8 cellular contexts compared by ENCODE assay signal in genomic region chr16:56606688-56607618, GRCh38. TPM values are rescaled to one million over a fixed set of nuclear protein-coding genes. Genes with fewer than 3 reads are reported as not detected.
DNase-seq lines count a peak whose midpoint lies in the region; ATAC-seq and TF ChIP-seq lines count a peak whose summit lies in the region.

No MANE protein-coding gene starts in this region.

- peaks cover 16% of the 10 kb centered on the region for H3K79me2 ChIP-seq in PC-3 (ENCODE audit: low read length)

- no peak overlapping the region for H3K4me3 ChIP-seq in CD8-positive, alpha-beta T cell (ENCODE audit: low read depth, low read length)
- H3K4me3 ChIP-seq in PC-3 (ENCODE audit: low read length) (peak overlapping the region; percentile 90; the same call in 1 of the 2 replicates), mesenchymal stem cell (ENCODE audit: insufficient read depth in 1 of 2, low read depth in 1 of 2, low read length in 2 of 2) (peak overlapping the region in 1 of 2 experiments; percentile 69), upper lobe of left lung (peak overlapping the region in 2 of 4 donors; percentile 55 to 80)

- H3K9ac ChIP-seq in PC-3 (ENCODE audit: low read length) (peak overlapping the region; percentile 37), mesenchymal stem cell (ENCODE audit: low read length) (peak overlapping the region; percentile 84)

- peak overlapping the region; percentile 100 for H4K8ac ChIP-seq in mesenchymal stem cell (ENCODE audit: low read length)

- H2BK15ac ChIP-seq in mesenchymal stem cell (ENCODE audit: low read depth, poor library complexity, severe bottlenecking): no peak overlapping the region

- ATAC-seq in CD8-positive, alpha-beta T cell: no peak
- ATAC-seq in PC-3 (peak; percentile 52), upper lobe of left lung (ENCODE audit: low FRiP score in 2 of 2) (peak; percentile 65 to 73), HG02642 (IDR thresholded peaks at IDR 0.05; ENCODE audit: poor library complexity, unreplicated experiment) (no peak), GM18868 (IDR thresholded peaks at IDR 0.05; ENCODE audit: unreplicated experiment) (no peak), HG03108 (IDR thresholded peaks at IDR 0.05; ENCODE audit: unreplicated experiment) (no peak)

- H3K14ac ChIP-seq in mesenchymal stem cell (ENCODE audit: low read length in 2 of 2): no peak overlapping the region

- H2AK5ac ChIP-seq in mesenchymal stem cell (ENCODE audit: low read length, severe bottlenecking): peak overlapping the region; percentile 5

- H2BK120ac ChIP-seq in mesenchymal stem cell (ENCODE audit: low read depth, low read length): peak overlapping the region; percentile 93

- H2BK5ac ChIP-seq in mesenchymal stem cell (ENCODE audit: low read depth, low read length, poor library complexity, severe bottlenecking): peak overlapping the region; percentile 98

- no peaks in the 10 kb centered on the region for H3K9me2 ChIP-seq in PC-3 (replicated peaks; ENCODE audit: low read length)

- H3K4me1 Mint-ChIP-seq in CD8-positive, alpha-beta T cell (ENCODE audit: low read depth): peaks cover 47% of the 10 kb centered on the region

- peak overlapping the region; percentile 81 for H3K4me3 Mint-ChIP-seq in CD8-positive, alpha-beta T cell

- peaks cover 37% of the 10 kb centered on the region for H3K4me1 ChIP-seq in CD8-positive, alpha-beta T cell (ENCODE audit: insufficient read depth, low read length)
- H3K4me1 ChIP-seq in PC-3 (ENCODE audit: insufficient read depth, low read length) (peaks cover 58% of the 10 kb centered on the region), mesenchymal stem cell (ENCODE audit: control insufficient read depth, insufficient read depth, low read depth, low read length) (peaks cover 34% of the 10 kb centered on the region), upper lobe of left lung (peaks cover 38 to 62% (median 48%) of the 10 kb centered on the region in 4 donors)

- WGBS in mesenchymal stem cell: 0% methylated on average over 18 of the region's 21 CpGs
- WGBS in upper lobe of left lung, 2 donors: 31 to 44% methylated on average over 10 to 21 of the region's 21 CpGs

- peak overlapping the region; percentile 97 to 99 for H2BK12ac ChIP-seq in mesenchymal stem cell (ENCODE audit: low read length in 2 of 2)

- peaks cover 4% of the 10 kb centered on the region for H3K79me1 ChIP-seq in mesenchymal stem cell (replicated peaks; ENCODE audit: low read length, poor library complexity, severe bottlenecking)

- TF ChIP-seq CTCF in CD8-positive, alpha-beta T cell (IDR thresholded peaks at IDR 0.05): no peak
- no peak for TF ChIP-seq CTCF in PC-3 (conservative IDR thresholded peaks at IDR 0.05; ENCODE audit: low read depth, low read length)
- TF ChIP-seq CTCF in upper lobe of left lung (IDR thresholded peaks at IDR 0.05): no peak

- H3K18ac ChIP-seq in mesenchymal stem cell (ENCODE audit: low read depth in 1 of 2, low read length in 2 of 2): peak overlapping the region; percentile 96 to 100

- peak in 2 of 4 donors; percentile 37 to 45 for TF ChIP-seq POLR2A in upper lobe of left lung (IDR thresholded peaks at IDR 0.05)

- H3K9me3 Mint-ChIP-seq in CD8-positive, alpha-beta T cell: no peaks in the 10 kb centered on the region

- H3K23ac ChIP-seq in mesenchymal stem cell (ENCODE audit: low read length in 2 of 2): peak overlapping the region in 1 of 2 experiments; percentile 2

- POLR2A ChIA-PET in CD8-positive, alpha-beta T cell (lab: Charles Lee): interaction anchor here (1.1 to 4.9 kb wide), 4 partner anchors 19 to 102 kb away, joined by 4 to 21 read pairs (median 6); partner anchors contain the start of gene MT1E
- POLR2A ChIA-PET in PC-3 (lab: Charles Lee; ENCODE audit: unreplicated experiment): interaction anchor here (1.0 kb wide), 1 partner anchor 73 kb away, joined by 3 read pairs; no protein-coding TSS in a partner anchor

- peak in 3 of 7 experiments; percentile 41 to 61 (median 49) for DNase-seq in CD8-positive, alpha-beta T cell
- DNase-seq in PC-3 (peak; percentile 95), dermis blood vessel endothelial cell (peak; percentile 99), mesenchymal stem cell (peak; percentile 100), upper lobe of left lung (peak in 1 of 2 donors; percentile 89)

- intact Hi-C loops in CD8-positive, alpha-beta T cell (cut with DNase I, micrococcal nuclease): loop anchor here in 1 of 2 experiments (5.0 to 10.0 kb wide), 3 partner anchors 35 to 578 kb away; partner anchors contain the start of genes PSME3IP1 and RSPRY1
- intact Hi-C loops in PC-3 (cut with micrococcal nuclease): loop anchor here (2.0 to 10.0 kb wide), 4 partner anchors 20 to 180 kb away; partner anchors contain the start of genes MT1B, MT1F and MT1X

- H3K4me2 ChIP-seq in PC-3 (ENCODE audit: low read length) (peak overlapping the region; percentile 93), mesenchymal stem cell (ENCODE audit: low read length, poor library complexity, severe bottlenecking) (peak overlapping the region; percentile 1)

- H4K91ac ChIP-seq in mesenchymal stem cell (ENCODE audit: low read length): peak overlapping the region; percentile 100

- H3K4ac ChIP-seq in mesenchymal stem cell (ENCODE audit: low read depth in 1 of 2, low read length in 2 of 2): peak overlapping the region; percentile 99 to 100

- no peaks in the 10 kb centered on the region for H3K9me3 ChIP-seq in CD8-positive, alpha-beta T cell (ENCODE audit: low read length)
- no peaks in the 10 kb centered on the region for H3K9me3 ChIP-seq in PC-3 (ENCODE audit: low read length)
- no peaks in the 10 kb centered on the region for H3K9me3 ChIP-seq in mesenchymal stem cell (ENCODE audit: control insufficient read depth, low read length)
- no peaks in the 10 kb centered on the region for H3K9me3 ChIP-seq in upper lobe of left lung

- H3K36me3 Mint-ChIP-seq in CD8-positive, alpha-beta T cell: peaks cover 2% of the 10 kb centered on the region

- CTCF ChIA-PET in CD8-positive, alpha-beta T cell (lab: Charles Lee): interaction anchor here (1.0 to 4.8 kb wide), 4 partner anchors 16 to 95 kb away, joined by 3 to 27 read pairs (median 14); no protein-coding TSS in a partner anchor
- CTCF ChIA-PET in PC-3 (lab: Charles Lee): interaction anchor here (1.1 to 1.2 kb wide), 2 partner anchors 95 to 182 kb away, joined by 4 to 7 read pairs; no protein-coding TSS in a partner anchor

- H2AFZ ChIP-seq in PC-3 (ENCODE audit: low read length): no peak overlapping the region
- H2AFZ ChIP-seq in mesenchymal stem cell (ENCODE audit: low read depth, low read length): peak overlapping the region; percentile 36

- no peaks in the 10 kb centered on the region for H3K27me3 Mint-ChIP-seq in CD8-positive, alpha-beta T cell (ENCODE audit: low read depth)

- peak overlapping the region; percentile 68 for H3K27ac ChIP-seq in CD8-positive, alpha-beta T cell (ENCODE audit: low read depth, low read length)
- H3K27ac ChIP-seq in PC-3 (ENCODE audit: low read length) (peak overlapping the region; percentile 82), mesenchymal stem cell (ENCODE audit: low read length, poor library complexity, severe bottlenecking) (peak overlapping the region; percentile 99), upper lobe of left lung (peak overlapping the region; percentile 91 to 98 (median 94))

- H3K36me3 ChIP-seq in CD8-positive, alpha-beta T cell (ENCODE audit: insufficient read depth, low read length): no peaks in the 10 kb centered on the region
- H3K36me3 ChIP-seq in PC-3 (ENCODE audit: low read depth, low read length): no peaks in the 10 kb centered on the region
- H3K36me3 ChIP-seq in mesenchymal stem cell (ENCODE audit: control insufficient read depth in 1 of 2, insufficient read depth in 2 of 2, low read depth in 1 of 2, low read length in 2 of 2): no peaks in the 10 kb centered on the region
- no peaks in the 10 kb centered on the region for H3K36me3 ChIP-seq in upper lobe of left lung

- H3K27ac Mint-ChIP-seq in CD8-positive, alpha-beta T cell: peak overlapping the region; percentile 94

- H4K20me1 ChIP-seq in PC-3 (ENCODE audit: low read length): no peaks in the 10 kb centered on the region

- BruUV-seq in PC-3 (replicated peaks; lab: Mats Ljungman, UMichigan): no TSS peak

- H3K27me3 ChIP-seq in CD8-positive, alpha-beta T cell (ENCODE audit: insufficient read depth, low read length): no peaks in the 10 kb centered on the region
- H3K27me3 ChIP-seq in PC-3 (ENCODE audit: low read length) (no peaks in the 10 kb centered on the region), mesenchymal stem cell (ENCODE audit: control insufficient read depth in 1 of 2, insufficient read depth in 1 of 2, low read length in 2 of 2) (no peaks in the 10 kb centered on the region), upper lobe of left lung (no peaks in the 10 kb centered on the region)

- peak; percentile 99 to 100 (median 100) for TF ChIP-seq EP300 in upper lobe of left lung (IDR thresholded peaks at IDR 0.05)

- H3F3A ChIP-seq in PC-3 (ENCODE audit: low read length, unreplicated experiment): peaks cover 14% of the 10 kb centered on the region

RNA-seq across cellular contexts. Expression of gene MT2A, which starts 1.4 kb away (rescaled TPM):
- total RNA-seq in CD8-positive, alpha-beta T cell: 10 to 100 TPM; 71.0 to 95.7 TPM
- total RNA-seq in PC-3 (2014; rRNA removed) (683 and 758 TPM in 2 replicates), dermis blood vessel endothelial cell (21.3 and 82.5 TPM in 2 replicates), upper lobe of left lung (100 to 1,000 TPM; 137 to 552 (median 338) TPM)
- 1,482 TPM for polyA plus RNA-seq in mesenchymal stem cell (2013, experiment 1 of 2)
- polyA plus RNA-seq in mesenchymal stem cell (2013, experiment 2 of 2): 1,482 TPM

RNA-seq across cellular contexts. Expression of gene MT3, which starts 17.6 kb away (rescaled TPM):
- total RNA-seq in CD8-positive, alpha-beta T cell: 1 to 10 TPM in 1 of 2 experiments, under 1 TPM in 1; 1.00 to 1.8 TPM
- total RNA-seq in PC-3 (2014; rRNA removed) (not detected in 2 replicates), dermis blood vessel endothelial cell (not detected in 2 replicates), upper lobe of left lung (1 to 10 TPM in 2 of 6 donors, not detected in 4; 1.4 to 1.5 TPM)
- not detected for polyA plus RNA-seq in mesenchymal stem cell (2013, experiment 1 of 2)
- polyA plus RNA-seq in mesenchymal stem cell (2013, experiment 2 of 2): 0.18 TPM

RNA-seq across cellular contexts. Expression of gene MT1E, which starts 18.6 kb away (rescaled TPM):
- 1 to 10 TPM; 3.0 to 5.5 TPM for total RNA-seq in CD8-positive, alpha-beta T cell
- total RNA-seq in PC-3 (2014; rRNA removed) (not detected in 2 replicates), dermis blood vessel endothelial cell (13.8 and 103 TPM in 2 replicates), upper lobe of left lung (100 to 1,000 TPM in 5 of 6 donors, 10 to 100 TPM in 1; 72.3 to 546 (median 187) TPM)
- 93.8 TPM for polyA plus RNA-seq in mesenchymal stem cell (2013, experiment 1 of 2)
- 92.9 TPM for polyA plus RNA-seq in mesenchymal stem cell (2013, experiment 2 of 2)

RNA-seq across cellular contexts. Expression of gene MT1M, which starts 25.5 kb away (rescaled TPM):
- not detected for total RNA-seq in CD8-positive, alpha-beta T cell
- total RNA-seq in PC-3 (2014; rRNA removed) (1.3 and 1.5 TPM in 2 replicates), dermis blood vessel endothelial cell (0.34 and 0.98 TPM in 2 replicates), upper lobe of left lung (100 to 1,000 TPM in 1 of 6 donors, 10 to 100 TPM in 4, 1 to 10 TPM in 1; 8.4 to 194 (median 37.0) TPM)
- 0.08 TPM for polyA plus RNA-seq in mesenchymal stem cell (2013, experiment 1 of 2)
- polyA plus RNA-seq in mesenchymal stem cell (2013, experiment 2 of 2): not detected

RNA-seq across cellular contexts. Expression of gene MT1A, which starts 31.5 kb away (rescaled TPM):
- not detected for total RNA-seq in CD8-positive, alpha-beta T cell
- total RNA-seq in PC-3 (2014; rRNA removed) (not detected in 2 replicates), dermis blood vessel endothelial cell (2.3 TPM in 1 of 2 replicates, not detected in the other), upper lobe of left lung (10 to 100 TPM in 4 of 6 donors, 1 to 10 TPM in 1, not detected in 1; 5.4 to 59.1 (median 13.4) TPM)
- polyA plus RNA-seq in mesenchymal stem cell (2013, experiment 1 of 2): 0.68 TPM
- 0.60 TPM for polyA plus RNA-seq in mesenchymal stem cell (2013, experiment 2 of 2)

Comparison
In these comparisons a context has a peak if more than half of its experiments do, and no peak if none do; other contexts are left out.
1. ATAC-seq: peak in PC-3 (single experiment) and upper lobe of left lung (2 of 2); none in CD8-positive, alpha-beta T cell (single experiment), HG02642 (single experiment), GM18868 (single experiment) and HG03108 (single experiment).
2. Peak in every context shown above with its lines, with median percentiles within 50 percentile points of each other: H3K27ac ChIP-seq.